12 cellular contexts compared by ENCODE assay signal in the genomic region with DNA sequence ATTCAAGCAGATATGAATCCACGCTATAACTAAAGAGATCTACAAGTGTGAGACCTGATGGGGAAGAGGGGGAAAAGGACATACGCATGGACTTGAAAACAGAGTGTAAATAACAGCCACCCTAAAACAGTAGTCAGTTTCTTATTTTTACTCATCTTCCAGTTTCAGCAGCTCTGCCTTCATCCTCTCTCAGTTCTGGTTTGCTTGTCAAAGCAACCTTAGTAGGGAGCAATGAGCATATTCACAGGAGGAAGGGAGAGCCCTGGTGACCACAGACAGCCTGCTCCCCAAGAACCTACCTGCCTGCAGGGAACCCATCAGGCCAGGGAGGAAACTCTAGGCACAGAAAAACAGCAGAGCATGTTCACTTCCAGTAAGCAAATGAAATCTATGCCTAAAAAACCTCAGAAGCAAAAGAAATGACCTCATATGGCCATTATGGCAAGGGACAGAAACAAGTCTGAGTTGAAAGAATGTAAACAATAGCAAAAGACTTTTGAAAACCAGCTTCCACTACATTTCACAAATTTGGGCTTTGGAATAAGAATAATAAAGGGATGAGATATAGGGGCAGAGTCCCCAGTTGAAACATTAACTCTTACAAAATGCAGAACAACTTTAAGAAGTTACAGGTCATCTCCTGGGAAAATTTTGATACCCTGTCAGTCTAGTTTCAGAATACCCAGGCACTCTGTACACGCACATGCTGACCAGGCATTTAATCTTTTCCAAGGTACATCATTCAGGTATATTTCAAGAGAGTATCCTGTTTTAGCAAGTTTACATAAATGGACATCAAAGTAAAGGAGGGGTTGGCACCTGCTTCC.
DNase-seq lines count a peak whose midpoint lies in the region; ATAC-seq and TF ChIP-seq lines count a peak whose summit lies in the region.
"Had no signal": no experiment of that assay in that cellular context is flagged by ENCODE, and none has a peak within 500 bp of the region (broad histone marks: within the 10 kb centered on the region; RNA-seq: fewer than 3 reads in every experiment).

No MANE protein-coding gene starts in this region.

- peaks cover 0 to 2% (median 0%) of the 10 kb centered on the region in 4 donors for H3K4me1 Mint-ChIP-seq in naive thymus-derived CD8-positive, alpha-beta T cell

- no peak overlapping the region for H3K27ac Mint-ChIP-seq in naive thymus-derived CD8-positive, alpha-beta T cell
- H3K27ac Mint-ChIP-seq: effector memory CD8-positive, alpha-beta T cell had no signal

- H3K4me3 Mint-ChIP-seq in naive thymus-derived CD8-positive, alpha-beta T cell: no peak overlapping the region
- H3K4me3 Mint-ChIP-seq: effector memory CD8-positive, alpha-beta T cell had no signal

- POLR2A ChIA-PET in naive thymus-derived CD8-positive, alpha-beta T cell (lab: Charles Lee): no interaction called here

- DNase-seq in GM13976 (ENCODE audit: low spot score) (peak; percentile 56), dedifferentiated amniotic fluid mesenchymal stem cell (ENCODE audit: extremely low spot score) (peak; percentile 26), amygdala (lab: John Stamatoyannopoulos, UW) (no peak)
- no peak for DNase-seq in naive thymus-derived CD8-positive, alpha-beta T cell
- DNase-seq: activated naive CD4-positive, alpha-beta T cell treated with Interleukin-2 at 50 U/mL for 16 hours; effector memory CD8-positive, alpha-beta T cell; NCI-H2081 treated with DMSO at 0.1 percent for 48 hours; Peyer's patch had no signal

- peaks cover 0 to 7% (median 4%) of the 10 kb centered on the region in 5 donors for H3K27me3 Mint-ChIP-seq in naive thymus-derived CD8-positive, alpha-beta T cell

- in situ Hi-C loops in GM13976 (cut with MboI; ENCODE audit: low sequenced_read_pairs, unreplicated experiment): no loop called here

- no peaks in the 10 kb centered on the region for H3K9me3 Mint-ChIP-seq in naive thymus-derived CD8-positive, alpha-beta T cell
- H3K9me3 Mint-ChIP-seq: effector memory CD8-positive, alpha-beta T cell had no signal

- ATAC-seq in GM21423 (IDR thresholded peaks at IDR 0.05; ENCODE audit: unreplicated experiment) (peak; percentile 60), HG03066 (IDR thresholded peaks at IDR 0.05; ENCODE audit: low read depth, unreplicated experiment) (peak; percentile 84), HG02759 (IDR thresholded peaks at IDR 0.05; ENCODE audit: unreplicated experiment) (no peak), GM18909 (IDR thresholded peaks at IDR 0.05; ENCODE audit: poor library complexity, unreplicated experiment) (no peak)
- ATAC-seq in naive thymus-derived CD8-positive, alpha-beta T cell: no peak
- ATAC-seq: effector memory CD8-positive, alpha-beta T cell had no signal

- no peak for TF ChIP-seq CTCF in GM13976 (IDR thresholded peaks at IDR 0.05; ENCODE audit: borderline replicate concordance, control extremely low read depth, extremely low read depth, insufficient read depth, missing control alignments)

- H3K36me3 Mint-ChIP-seq in naive thymus-derived CD8-positive, alpha-beta T cell: no peaks in the 10 kb centered on the region

Comparison
In these comparisons a context has a peak if more than half of its experiments do, and no peak if none do; other contexts are left out.
1. DNase-seq: peak in GM13976 (single experiment) and dedifferentiated amniotic fluid mesenchymal stem cell (single experiment); none in amygdala (0 of 56) and naive thymus-derived CD8-positive, alpha-beta T cell (0 of 10).
2. ATAC-seq: peak in GM21423 (single experiment) and HG03066 (single experiment); none in HG02759 (single experiment), naive thymus-derived CD8-positive, alpha-beta T cell (0 of 2) and GM18909 (single experiment).